Comparison of ENCODE assay signal across 18 cellular contexts in the genomic region with DNA sequence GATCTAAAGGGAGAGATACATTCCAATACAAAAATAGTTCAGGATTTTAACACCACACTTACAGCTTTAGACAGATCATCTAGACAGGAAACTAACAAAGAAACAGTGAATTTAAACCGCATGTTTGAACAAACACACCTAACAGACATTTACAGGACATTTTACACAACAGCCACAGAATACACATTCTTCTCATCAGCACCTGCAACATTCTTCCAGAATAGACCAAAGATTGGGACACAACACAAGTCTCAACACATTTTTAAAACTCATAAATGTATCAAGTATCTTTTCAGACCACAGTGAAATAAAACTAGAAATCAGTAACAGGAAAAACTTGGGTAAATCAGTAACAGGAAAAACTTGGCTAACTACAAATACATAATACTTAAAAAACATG.
DNase-seq lines count a peak whose midpoint lies in the region; ATAC-seq, FAIRE-seq and TF ChIP-seq lines count a peak whose summit lies in the region.
"Had no signal": no experiment of that assay in that cellular context is flagged by ENCODE, and none has a peak within 500 bp of the region (broad histone marks: within the 10 kb centered on the region; RNA-seq: fewer than 3 reads in every experiment).

No MANE protein-coding gene starts in this region.

- no peak overlapping the region for H3K27ac ChIP-seq in foreskin keratinocyte
- H3K27ac ChIP-seq: C4-2B, HL-60 had no signal

- in situ Hi-C loops in ACHN (cut with HindIII; ENCODE audit: low pct_ligation_motif_present, low pct_unique_long_range_greater_than_20kb, low sequenced_read_pairs), result no loop called here

- H3K4me3 ChIP-seq in bronchial epithelial cell (ENCODE audit: low read depth, low read length), result no peak overlapping the region

- H3K36me3 Mint-ChIP-seq in nephron (ENCODE audit: low read depth), result no peaks in the 10 kb centered on the region
- H3K36me3 Mint-ChIP-seq in effector memory CD8-positive, alpha-beta T cell (ENCODE audit: insufficient read depth), result no peaks in the 10 kb centered on the region

- H3K27me3 Mint-ChIP-seq in nephron (ENCODE audit: low read depth), result no peaks in the 10 kb centered on the region
- H3K27me3 Mint-ChIP-seq in effector memory CD8-positive, alpha-beta T cell, result no peaks in the 10 kb centered on the region
- H3K27me3 Mint-ChIP-seq: B cell; CD4-positive, alpha-beta memory T cell had no signal

- H3K36me3 ChIP-seq in bronchial epithelial cell (ENCODE audit: control insufficient read depth, insufficient read depth, low read length), result no peaks in the 10 kb centered on the region

- H3K27ac Mint-ChIP-seq in nephron, result peak overlapping the region; percentile 82 to 92 (median 91)
- H3K27ac Mint-ChIP-seq in effector memory CD8-positive, alpha-beta T cell, result no peak overlapping the region
- H3K27ac Mint-ChIP-seq: B cell; CD4-positive, alpha-beta memory T cell; H9 had no signal

- no peak for FAIRE-seq in bronchial epithelial cell (lab: Jason Lieb, UNC)
- FAIRE-seq: GM12892, GM19239 had no signal

- DNase-seq in ACHN (peak; percentile 24), bronchial epithelial cell (ENCODE audit: low read depth) (peak; percentile 83), foreskin keratinocyte (peak; percentile 61 to 63), iPS-NIHi7 (ENCODE audit: extremely low spot score) (no peak)
- DNase-seq in effector memory CD8-positive, alpha-beta T cell, result no peak
- DNase-seq: Caco-2; CD4-positive, alpha-beta memory T cell; DND-41; GDM1; GOT3; H9 had no signal

- H3K9me3 Mint-ChIP-seq in nephron, result peaks cover 4% of the 10 kb centered on the region
- peaks cover 6 to 9% of the 10 kb centered on the region in 2 donors for H3K9me3 Mint-ChIP-seq in effector memory CD8-positive, alpha-beta T cell

- peaks cover 6% of the 10 kb centered on the region for H3K4me1 ChIP-seq in foreskin keratinocyte
- H3K4me1 ChIP-seq: Caco-2 had no signal

- no peak for TF ChIP-seq CTCF in bronchial epithelial cell (IDR thresholded peaks at IDR 0.05; ENCODE audit: insufficient read depth, low read length, severe bottlenecking)
- no peak for TF ChIP-seq CTCF in foreskin keratinocyte (conservative IDR thresholded peaks at IDR 0.05)
- TF ChIP-seq CTCF in nephron (IDR thresholded peaks at IDR 0.05; ENCODE audit: unreplicated experiment in 3 of 3), result no peak

- H3K4me1 Mint-ChIP-seq in nephron, result peaks cover 20% of the 10 kb centered on the region
- H3K4me1 Mint-ChIP-seq in effector memory CD8-positive, alpha-beta T cell (ENCODE audit: low read depth in 2 of 2), result no peaks in the 10 kb centered on the region
- H3K4me1 Mint-ChIP-seq: CD4-positive, alpha-beta memory T cell; H9 had no signal

- H3K4me3 Mint-ChIP-seq in nephron, result no peak overlapping the region
- H3K4me3 Mint-ChIP-seq in effector memory CD8-positive, alpha-beta T cell, result no peak overlapping the region
- H3K4me3 Mint-ChIP-seq: B cell; CD4-positive, alpha-beta memory T cell; H9 had no signal

- ATAC-seq in foreskin keratinocyte, result no peak
- ATAC-seq in esophagus mucosa, result no peak
- ATAC-seq in effector memory CD8-positive, alpha-beta T cell (replicated peaks), result no peak

- H3K27me3 ChIP-seq in bronchial epithelial cell (ENCODE audit: control insufficient read depth, insufficient read depth, low read length) (no peaks in the 10 kb centered on the region), foreskin keratinocyte (no peaks in the 10 kb centered on the region)

Comparison
In these comparisons a context has a peak if more than half of its experiments do, and no peak if none do; other contexts are left out.
1. DNase-seq: peak in ACHN (single experiment), bronchial epithelial cell (single experiment) and foreskin keratinocyte (2 of 2); none in iPS-NIHi7 (single experiment) and effector memory CD8-positive, alpha-beta T cell (0 of 3).
2. H3K27ac Mint-ChIP-seq: peak in nephron (3 of 3); none in effector memory CD8-positive, alpha-beta T cell (0 of 2).